8 cellular contexts compared by ENCODE assay signal in genomic region chr11:60700689-60701508, GRCh38. TPM values are rescaled to one million over a fixed set of nuclear protein-coding genes. Genes with fewer than 3 reads are reported as not detected.
DNase-seq lines count a peak whose midpoint lies in the region; ATAC-seq, FAIRE-seq and TF ChIP-seq lines count a peak whose summit lies in the region.

No MANE protein-coding gene starts in this region.

- no peak for FAIRE-seq in HTR-8/SVneo (lab: Jason Lieb, UNC)

- CTCF ChIA-PET in Panc1 (lab: Charles Lee): no interaction called here
- CTCF ChIA-PET in activated naive CD4-positive, alpha-beta T cell treated with anti-CD3 and anti-CD28 coated beads, Interleukin-2, amount 10 ng/mL, durations not matched to agents 7 days and 5 days (lab: Charles Lee): no interaction called here

- peak; percentile 74 for TF ChIP-seq CTCF in Panc1 (IDR thresholded peaks at IDR 0.05)

- no peaks in the 10 kb centered on the region for H3K4me1 ChIP-seq in Panc1 (ENCODE audit: control insufficient read depth, insufficient read depth, low read length)
- no peaks in the 10 kb centered on the region for H3K4me1 ChIP-seq in iPS-18a (ENCODE audit: control insufficient read depth, low read depth, low read length)

- H3K9me3 Mint-ChIP-seq in activated naive CD4-positive, alpha-beta T cell treated with anti-CD3 and anti-CD28 coated beads, Interleukin-2, amount 10 ng/mL, durations not matched to agents 7 days and 5 days: no peaks in the 10 kb centered on the region

- intact Hi-C loops in Panc1 (cut with micrococcal nuclease; ENCODE audit: unreplicated experiment): no loop called here

- DNase-seq in COR-L47 (lab: John Stamatoyannopoulos, UW) (peak; percentile 81), HTR-8/SVneo (ENCODE audit: insufficient read length, low spot score) (peak; percentile 23), Panc1 (ENCODE audit: low read depth, low spot score) (no peak)
- no peak for DNase-seq in activated CD4-positive, CD25-positive, alpha-beta regulatory T cell treated with anti-CD3 and anti-CD28 coated beads, Interleukin-2, amount 50 U/mL, for 72 hours
- no peak for DNase-seq in activated naive CD4-positive, alpha-beta T cell treated with anti-CD3 and anti-CD28 coated beads, Interleukin-2, amount 10 ng/mL, durations not matched to agents 7 days and 5 days

- H3K27me3 ChIP-seq in Panc1 (ENCODE audit: control insufficient read depth, insufficient read depth, low read length) (no peaks in the 10 kb centered on the region; the same call in 1 of the 2 replicates), iPS-18a (ENCODE audit: control insufficient read depth, insufficient read depth, low read length) (no peaks in the 10 kb centered on the region)

- peaks cover 5% of the 10 kb centered on the region for H3K27me3 Mint-ChIP-seq in activated naive CD4-positive, alpha-beta T cell treated with anti-CD3 and anti-CD28 coated beads, Interleukin-2, amount 10 ng/mL, durations not matched to agents 7 days and 5 days

- BruUV-seq in Panc1 (replicated peaks; lab: Mats Ljungman, UMichigan): no TSS peak

- H3K4me3 ChIP-seq in Panc1 (ENCODE audit: low read depth in 2 of 2, low read length in 2 of 2) (no peak overlapping the region), iPS-18a (ENCODE audit: low read length) (no peak overlapping the region)

- no peak overlapping the region for H3K27ac Mint-ChIP-seq in activated naive CD4-positive, alpha-beta T cell treated with anti-CD3 and anti-CD28 coated beads, Interleukin-2, amount 10 ng/mL, durations not matched to agents 7 days and 5 days

- no peak overlapping the region for H3K27ac ChIP-seq in Panc1 (ENCODE audit: low read length)
- no peak overlapping the region for H3K27ac ChIP-seq in iPS-18a (ENCODE audit: low read length)

- ATAC-seq in Panc1 (peak; percentile 56; the same call in 1 of the 2 replicates), GM21737 (IDR thresholded peaks at IDR 0.05; ENCODE audit: unreplicated experiment) (no peak), GM19351 (IDR thresholded peaks at IDR 0.05; ENCODE audit: unreplicated experiment) (no peak)

- peak overlapping the region; percentile 15 for H3K9ac ChIP-seq in iPS-18a (ENCODE audit: low read length)

- POLR2A ChIA-PET in Panc1 (lab: Charles Lee): no interaction called here

- H3K4me1 Mint-ChIP-seq in activated naive CD4-positive, alpha-beta T cell treated with anti-CD3 and anti-CD28 coated beads, Interleukin-2, amount 10 ng/mL, durations not matched to agents 7 days and 5 days: no peaks in the 10 kb centered on the region

- no peak overlapping the region for H3K4me3 Mint-ChIP-seq in activated naive CD4-positive, alpha-beta T cell treated with anti-CD3 and anti-CD28 coated beads, Interleukin-2, amount 10 ng/mL, durations not matched to agents 7 days and 5 days

- no peaks in the 10 kb centered on the region for H3K36me3 ChIP-seq in Panc1 (ENCODE audit: control insufficient read depth, insufficient read depth, low read length)
- H3K36me3 ChIP-seq in iPS-18a (ENCODE audit: control insufficient read depth, low read depth, low read length): no peaks in the 10 kb centered on the region

- in situ Hi-C loops in Panc1 (cut with HindIII; ENCODE audit: low pct_unique_long_range_greater_than_20kb, low sequenced_read_pairs): no loop called here

- H3K9me3 ChIP-seq in Panc1 (ENCODE audit: control insufficient read depth, insufficient read depth, low read depth, low read length) (no peaks in the 10 kb centered on the region), iPS-18a (ENCODE audit: control insufficient read depth, low read depth, low read length) (no peaks in the 10 kb centered on the region)

- H3K36me3 Mint-ChIP-seq in activated naive CD4-positive, alpha-beta T cell treated with anti-CD3 and anti-CD28 coated beads, Interleukin-2, amount 10 ng/mL, durations not matched to agents 7 days and 5 days: no peaks in the 10 kb centered on the region

RNA-seq across cellular contexts. Expression of gene MS4A8, which starts 1.5 kb away (rescaled TPM):
- not detected for total RNA-seq in Panc1 (2021; ENCODE audit: unreplicated experiment)
- not detected for polyA plus RNA-seq in Panc1 (2012; ENCODE audit: insufficient read length)

RNA-seq across cellular contexts. Expression of gene MS4A18, which starts 23.6 kb away (rescaled TPM):
- total RNA-seq in Panc1 (2021; ENCODE audit: unreplicated experiment): not detected
- not detected for polyA plus RNA-seq in Panc1 (2012; ENCODE audit: insufficient read length)

RNA-seq across cellular contexts. Expression of gene MS4A15, which starts 55.8 kb away (rescaled TPM):
- total RNA-seq in Panc1 (2021; ENCODE audit: unreplicated experiment): not detected
- not detected for polyA plus RNA-seq in Panc1 (2012; ENCODE audit: insufficient read length)

Comparison
In these comparisons a context has a peak if more than half of its experiments do, and no peak if none do; other contexts are left out.
1. DNase-seq: peak in COR-L47 (single experiment) and HTR-8/SVneo (single experiment); none in Panc1 (single experiment), activated CD4-positive, CD25-positive, alpha-beta regulatory T cell treated with anti-CD3 and anti-CD28 coated beads, Interleukin-2, amount 50 U/mL, for 72 hours (single experiment) and activated naive CD4-positive, alpha-beta T cell treated with anti-CD3 and anti-CD28 coated beads, Interleukin-2, amount 10 ng/mL, durations not matched to agents 7 days and 5 days (single experiment).